Comparison of ENCODE assay signal across 28 cellular contexts in the genomic region with DNA sequence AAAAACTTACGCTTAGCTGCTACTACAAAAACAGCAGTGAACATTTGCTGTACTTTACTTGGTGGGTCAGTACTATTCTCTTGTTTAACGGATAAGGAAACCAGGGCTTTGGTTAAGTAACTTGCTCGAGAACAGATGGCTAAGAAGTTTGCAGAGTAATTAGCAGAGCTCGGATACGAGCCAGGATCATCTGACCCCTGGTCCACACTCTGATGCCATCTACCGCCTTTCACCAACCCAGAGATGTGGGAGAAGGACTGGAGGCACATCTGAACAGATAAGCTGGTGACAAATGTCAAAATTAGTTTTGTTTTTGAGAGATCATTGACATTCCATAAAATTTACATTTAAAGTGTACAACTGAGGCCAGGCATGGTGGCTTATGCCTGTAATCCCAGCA. TPM values are rescaled to one million over a fixed set of nuclear protein-coding genes. Genes with fewer than 3 reads are reported as not detected.
"Had no signal": no experiment of that assay in that cellular context is flagged by ENCODE, and none has a peak within 500 bp of the region (broad histone marks: within the 10 kb centered on the region; RNA-seq: fewer than 3 reads in every experiment).

No MANE protein-coding gene starts in this region.

- H3K4me1 Mint-ChIP-seq: activated CD4-positive, alpha-beta T cell treated with anti-CD3 and anti-CD28 coated beads, Interleukin-2, amount 10 ng/mL, durations not matched to agents 24 days and 14 days; activated naive CD4-positive, alpha-beta T cell treated with anti-CD3 and anti-CD28 coated beads, Interleukin-2, amount 10 ng/mL, durations not matched to agents 7 days and 5 days had no signal

- H3K27me3 Mint-ChIP-seq: activated CD4-positive, alpha-beta T cell treated with anti-CD3 and anti-CD28 coated beads, Interleukin-2, amount 10 ng/mL, durations not matched to agents 24 days and 14 days; activated CD8-positive, alpha-beta T cell treated with anti-CD3 and anti-CD28 coated beads for 36 hours; activated naive CD4-positive, alpha-beta T cell treated with anti-CD3 and anti-CD28 coated beads, Interleukin-2, amount 10 ng/mL, durations not matched to agents 7 days and 5 days; activated naive CD8-positive, alpha-beta T cell; activated naive CD8-positive, alpha-beta T cell treated with anti-CD3 and anti-CD28 coated beads, Interleukin-2, amount 50 U/mL, for 24 hours; activated T-cell treated with anti-CD3 and anti-CD28 coated beads, Interleukin-2, amount 50 U/mL, for 24 hours had no signal

- H3K27ac Mint-ChIP-seq: activated CD4-positive, alpha-beta T cell treated with anti-CD3 and anti-CD28 coated beads, Interleukin-2, amount 10 ng/mL, durations not matched to agents 24 days and 14 days; activated CD8-positive, alpha-beta T cell treated with anti-CD3 and anti-CD28 coated beads for 36 hours; activated naive CD8-positive, alpha-beta T cell; activated naive CD8-positive, alpha-beta T cell treated with anti-CD3 and anti-CD28 coated beads, Interleukin-2, amount 50 U/mL, for 24 hours had no signal

- H3K4me3 Mint-ChIP-seq: activated CD4-positive, alpha-beta T cell treated with anti-CD3 and anti-CD28 coated beads, Interleukin-2, amount 10 ng/mL, durations not matched to agents 24 days and 14 days; activated CD8-positive, alpha-beta T cell treated with anti-CD3 and anti-CD28 coated beads for 36 hours; activated naive CD4-positive, alpha-beta T cell treated with anti-CD3 and anti-CD28 coated beads, Interleukin-2, amount 10 ng/mL, durations not matched to agents 7 days and 5 days; activated naive CD8-positive, alpha-beta T cell; activated naive CD8-positive, alpha-beta T cell treated with anti-CD3 and anti-CD28 coated beads, Interleukin-2, amount 50 U/mL, for 24 hours; activated T-cell treated with anti-CD3 and anti-CD28 coated beads, Interleukin-2, amount 50 U/mL, for 24 hours had no signal

- ATAC-seq: activated CD8-positive, alpha-beta T cell treated with anti-CD3 and anti-CD28 coated beads for 36 hours; activated naive CD8-positive, alpha-beta T cell treated with anti-CD3 and anti-CD28 coated beads, Interleukin-2, amount 50 U/mL, for 24 hours; K562; Panc1 had no signal

- DNase-seq: activated CD4-positive, alpha-beta T cell treated with anti-CD3 and anti-CD28 coated beads, Interleukin-2, amount 10 ng/mL, durations not matched to agents 24 days and 14 days; activated CD4-positive, alpha-beta T cell treated with anti-CD3 and anti-CD28 coated beads, Interleukin-2, amount 50 U/mL, for 4 hours; activated CD8-positive, alpha-beta T cell treated with anti-CD3 and anti-CD28 coated beads for 36 hours; activated naive CD4-positive, alpha-beta T cell treated with anti-CD3 and anti-CD28 coated beads, Interleukin-2, amount 10 ng/mL, durations not matched to agents 7 days and 5 days; activated naive CD8-positive, alpha-beta T cell treated with anti-CD3 and anti-CD28 coated beads, Interleukin-2, amount 50 U/mL, for 24 hours; activated T-cell treated with anti-CD3 and anti-CD28 coated beads, Interleukin-2, amount 50 U/mL, for 24 hours; anterior cingulate cortex; brain microvascular endothelial cell; central memory CD4-positive, alpha-beta T cell; NCI-H1092 treated with DMSO at 0.1 percent for 48 hours; NCI-H1417; NCI-H187 treated with DMSO at 0.1 percent for 48 hours; NCI-H2081; NCI-H226; NCI-H446 treated with DMSO at 0.1 percent for 48 hours; NCI-H526; NCI-H774; SHP77; SJCRH30; T1000 had no signal

- H3K9me3 Mint-ChIP-seq: activated CD4-positive, alpha-beta T cell treated with anti-CD3 and anti-CD28 coated beads, Interleukin-2, amount 10 ng/mL, durations not matched to agents 24 days and 14 days; activated CD8-positive, alpha-beta T cell treated with anti-CD3 and anti-CD28 coated beads for 36 hours; activated naive CD4-positive, alpha-beta T cell treated with anti-CD3 and anti-CD28 coated beads, Interleukin-2, amount 10 ng/mL, durations not matched to agents 7 days and 5 days; activated naive CD8-positive, alpha-beta T cell treated with anti-CD3 and anti-CD28 coated beads, Interleukin-2, amount 50 U/mL, for 24 hours; activated T-cell treated with anti-CD3 and anti-CD28 coated beads, Interleukin-2, amount 50 U/mL, for 24 hours had no signal

RNA-seq across cellular contexts. Expression of gene PTCRA, which starts 55.4 kb away (rescaled TPM):
- total RNA-seq: activated CD4-positive, alpha-beta T cell treated with anti-CD3 and anti-CD28 coated beads, Interleukin-2, amount 10 ng/mL, durations not matched to agents 24 days and 14 days; activated CD8-positive, alpha-beta memory T cell treated with anti-CD3 and anti-CD28 coated beads for 36 hours; activated CD8-positive, alpha-beta T cell treated with anti-CD3 and anti-CD28 coated beads for 36 hours; K562; M059J; RPMI7951; SJCRH30; T-helper 1 cell treated with Interleukin-12 subunit alpha and Interleukin-12 subunit beta and Interleukin-4 antibody, amounts not matched to agents 30 ng/mL and 1 ng/mL, for 36 hours; T-helper 2 cell treated with Interferon-gamma antibody and Interleukin-4, amounts not matched to agents 100 ng/mL and 5 ng/mL, for 36 hours had no signal
